Comparison of ENCODE assay signal across 17 cellular contexts in genomic region chr6:42201382-42201781, GRCh38. TPM values are rescaled to one million over a fixed set of nuclear protein-coding genes. Genes with fewer than 3 reads are reported as not detected.
"Had no signal": no experiment of that assay in that cellular context is flagged by ENCODE, and none has a peak within 500 bp of the region (broad histone marks: within the 10 kb centered on the region; RNA-seq: fewer than 3 reads in every experiment).

No MANE protein-coding gene starts in this region.

- H3K4me1 ChIP-seq: left lung, parathyroid adenoma had no signal

- DNase-seq: activated CD4-positive, alpha-beta T cell treated with anti-CD3 and anti-CD28 coated beads, Interleukin-2, amount 10 ng/mL, durations not matched to agents 7 days and 5 days; activated CD8-positive, alpha-beta memory T cell treated with anti-CD3 and anti-CD28 coated beads, Interleukin-2, amount 50 U/mL, for 48 hours; activated naive CD8-positive, alpha-beta T cell treated with anti-CD3 and anti-CD28 coated beads for 36 hours; anterior cingulate cortex; effector memory CD8-positive, alpha-beta T cell; islet precursor cell; left lung; naive thymus-derived CD8-positive, alpha-beta T cell; stimulated activated CD4-positive, alpha-beta T cell treated with anti-CD3 and anti-CD28 coated beads, Interleukin-2, amount 100 ng/mL, for 48 hours; stimulated activated naive B cell treated with anti-CD40 and anti-IgM and Interleukin-4, amounts not matched to agents 10 μg/mL and 1 μg/mL and 100 μg/mL, for 72 hours; thyroid gland had no signal

- H3K27ac ChIP-seq: left lung, parathyroid adenoma, thyroid gland had no signal

- H2AFZ ChIP-seq: parathyroid adenoma had no signal

- H3K4me3 Mint-ChIP-seq: activated CD4-positive, alpha-beta T cell treated with anti-CD3 and anti-CD28 coated beads, Interleukin-2, amount 10 ng/mL, durations not matched to agents 7 days and 5 days; activated naive CD8-positive, alpha-beta T cell treated with anti-CD3 and anti-CD28 coated beads for 36 hours; activated T-helper 1 cell treated with anti-CD3 and anti-CD28 coated beads, Interleukin-12 subunit alpha, Interleukin-12 subunit beta, Interleukin-2, Interleukin-4 antibody, amounts not matched to agents 30 ng/mL and 10 ng/mL and 1 ng/mL, durations not matched to agents 14 hours and 24 hours and 36 hours; dendritic cell treated with granulocyte-macrophage colony-stimulating factor and Interleukin-4, amounts not matched to agents 40 ng/mL and 50 ng/mL, for 4 days; effector memory CD8-positive, alpha-beta T cell; memory B cell; naive thymus-derived CD8-positive, alpha-beta T cell; stimulated activated naive B cell treated with anti-CD40 and anti-IgM and Interleukin-4, amounts not matched to agents 10 μg/mL and 1 μg/mL and 100 μg/mL, for 72 hours; T-helper 2 cell treated with Interferon-gamma antibody and Interleukin-4, amounts not matched to agents 5 μg/mL and 100 μg/mL, for 36 hours had no signal

- H3K27me3 ChIP-seq: left lung, thyroid gland had no signal

- H3K4me3 ChIP-seq: left lung, thyroid gland had no signal

- H3K79me2 ChIP-seq: parathyroid adenoma had no signal

- H3K9ac ChIP-seq: parathyroid adenoma had no signal

- ATAC-seq: effector memory CD8-positive, alpha-beta T cell; naive thymus-derived CD8-positive, alpha-beta T cell; stimulated activated naive B cell treated with anti-CD40 and anti-IgM and Interleukin-4, amounts not matched to agents 10 μg/mL and 1 μg/mL and 100 μg/mL, for 72 hours had no signal

- H3K9me3 Mint-ChIP-seq: activated CD4-positive, alpha-beta T cell treated with anti-CD3 and anti-CD28 coated beads, Interleukin-2, amount 10 ng/mL, durations not matched to agents 7 days and 5 days; activated T-helper 1 cell treated with anti-CD3 and anti-CD28 coated beads, Interleukin-12 subunit alpha, Interleukin-12 subunit beta, Interleukin-2, Interleukin-4 antibody, amounts not matched to agents 30 ng/mL and 10 ng/mL and 1 ng/mL, durations not matched to agents 14 hours and 24 hours and 36 hours; T-helper 2 cell treated with Interferon-gamma antibody and Interleukin-4, amounts not matched to agents 5 μg/mL and 100 μg/mL, for 36 hours had no signal

- H3K27ac Mint-ChIP-seq: activated CD4-positive, alpha-beta T cell treated with anti-CD3 and anti-CD28 coated beads, Interleukin-2, amount 10 ng/mL, durations not matched to agents 7 days and 5 days; activated naive CD8-positive, alpha-beta T cell treated with anti-CD3 and anti-CD28 coated beads for 36 hours; activated T-helper 1 cell treated with anti-CD3 and anti-CD28 coated beads, Interleukin-12 subunit alpha, Interleukin-12 subunit beta, Interleukin-2, Interleukin-4 antibody, amounts not matched to agents 30 ng/mL and 10 ng/mL and 1 ng/mL, durations not matched to agents 14 hours and 24 hours and 36 hours; dendritic cell treated with granulocyte-macrophage colony-stimulating factor and Interleukin-4, amounts not matched to agents 40 ng/mL and 50 ng/mL, for 4 days; effector memory CD8-positive, alpha-beta T cell; memory B cell; stimulated activated naive B cell treated with anti-CD40 and anti-IgM and Interleukin-4, amounts not matched to agents 10 μg/mL and 1 μg/mL and 100 μg/mL, for 72 hours; T-helper 2 cell treated with Interferon-gamma antibody and Interleukin-4, amounts not matched to agents 5 μg/mL and 100 μg/mL, for 36 hours had no signal

- H3K9me3 ChIP-seq: left lung, thyroid gland had no signal

- H3K27me3 Mint-ChIP-seq: activated CD4-positive, alpha-beta T cell treated with anti-CD3 and anti-CD28 coated beads, Interleukin-2, amount 10 ng/mL, durations not matched to agents 7 days and 5 days; activated naive CD8-positive, alpha-beta T cell treated with anti-CD3 and anti-CD28 coated beads for 36 hours; dendritic cell treated with granulocyte-macrophage colony-stimulating factor and Interleukin-4, amounts not matched to agents 40 ng/mL and 50 ng/mL, for 4 days; effector memory CD8-positive, alpha-beta T cell; memory B cell; naive thymus-derived CD8-positive, alpha-beta T cell; stimulated activated naive B cell treated with anti-CD40 and anti-IgM and Interleukin-4, amounts not matched to agents 10 μg/mL and 1 μg/mL and 100 μg/mL, for 72 hours had no signal

RNA-seq across cellular contexts. Expression of gene GUCA1B, which starts 6.6 kb away (rescaled TPM):
- polyA plus RNA-seq: naive thymus-derived CD8-positive, alpha-beta T cell had no signal

RNA-seq across cellular contexts. Expression of gene GUCA1A, which starts 28.2 kb away (rescaled TPM):
- total RNA-seq: activated CD4-positive, alpha-beta T cell treated with anti-CD3 and anti-CD28 coated beads, Interleukin-2, amount 10 ng/mL, durations not matched to agents 7 days and 5 days; activated T-helper 1 cell treated with anti-CD3 and anti-CD28 coated beads, Interleukin-12 subunit alpha, Interleukin-12 subunit beta, Interleukin-2, Interleukin-4 antibody, amounts not matched to agents 30 ng/mL and 10 ng/mL and 1 ng/mL, durations not matched to agents 14 hours and 24 hours and 36 hours; mucosa of gallbladder; naive thymus-derived CD8-positive, alpha-beta T cell; thyroid gland had no signal
- polyA plus RNA-seq: naive thymus-derived CD8-positive, alpha-beta T cell had no signal
